ENCODE assay signal across 8 cellular contexts in genomic region chr9:114155263-114155966, GRCh38. TPM values are rescaled to one million over a fixed set of nuclear protein-coding genes. Genes with fewer than 3 reads are reported as not detected.
DNase-seq lines count a peak whose midpoint lies in the region; ATAC-seq and TF ChIP-seq lines count a peak whose summit lies in the region.

Gene COL27A1 (plus strand): TSS chr9:114155537. CDS start chr9:114155951, 414 bp downstream.

- H3K36me3 ChIP-seq in Panc1 (ENCODE audit: control insufficient read depth, insufficient read depth, low read length) (no peaks in the 10 kb centered on the region), fibroblast of lung (ENCODE audit: control insufficient read depth, insufficient read depth, low read length) (no peaks in the 10 kb centered on the region)

- CTCF ChIA-PET in Panc1 (lab: Charles Lee), result interaction anchor here (0.6 to 2.8 kb wide), 2 partner anchors 47 to 135 kb away, joined by 6 to 17 read pairs; no protein-coding TSS in a partner anchor

- BruUV-seq in Panc1 (replicated peaks; lab: Mats Ljungman, UMichigan), result no TSS peak

- H3K9me3 ChIP-seq in Panc1 (ENCODE audit: control insufficient read depth, insufficient read depth, low read depth, low read length) (no peaks in the 10 kb centered on the region), fibroblast of lung (ENCODE audit: control insufficient read depth, insufficient read depth, low read depth, low read length) (no peaks in the 10 kb centered on the region)

- intact Hi-C loops in Panc1 (cut with micrococcal nuclease; ENCODE audit: unreplicated experiment), result loop anchor here (2.0 kb wide), 1 partner anchor 135 kb away; no protein-coding TSS in a partner anchor

- H3K4me3 Mint-ChIP-seq in naive B cell, result peak within 1 kb of the TSS; percentile 82 to 95 (median 92)

- no peaks in the 10 kb centered on the region for H3K36me3 Mint-ChIP-seq in naive B cell

- peaks cover 47 to 81% (median 76%) of the 10 kb centered on the region in 3 donors for H3K27me3 Mint-ChIP-seq in naive B cell

- peaks cover 24 to 27% (median 24%) of the 10 kb centered on the region in 3 donors for H3K4me1 Mint-ChIP-seq in naive B cell

- H3K4me1 ChIP-seq in Panc1 (ENCODE audit: control insufficient read depth, insufficient read depth, low read length) (peaks cover 4% of the 10 kb centered on the region), fibroblast of lung (ENCODE audit: control insufficient read depth, extremely low read depth, insufficient read depth, low read length) (peaks cover 11% of the 10 kb centered on the region)

- peaks cover 0 to 3% (median 0%) of the 10 kb centered on the region in 7 donors for H3K9me3 Mint-ChIP-seq in naive B cell

- peak within 1 kb of the TSS; percentile 61 for H3K9ac ChIP-seq in fibroblast of lung (ENCODE audit: insufficient read depth, low read length)

- peak within 1 kb of the TSS; percentile 91 for H3K4me2 ChIP-seq in fibroblast of lung (ENCODE audit: extremely low read depth, insufficient read depth, low read length)

- peak; percentile 21 for TF ChIP-seq CTCF in HL-60 (IDR thresholded peaks at IDR 0.05; ENCODE audit: insufficient read depth, low read length)
- peak; percentile 91 for TF ChIP-seq CTCF in Panc1 (IDR thresholded peaks at IDR 0.05)
- peak; percentile 72 to 73 for TF ChIP-seq CTCF in fibroblast of lung (conservative IDR thresholded peaks at IDR 0.05 in 1 of 2, IDR thresholded peaks at IDR 0.05 in 1 of 2; ENCODE audit: low read depth in 1 of 2, low read length in 2 of 2)

- peak within 1 kb of the TSS; percentile 74 for H2AFZ ChIP-seq in fibroblast of lung (ENCODE audit: low read length)

- peak within 1 kb of the TSS in 5 of 6 donors; percentile 11 to 89 (median 49) for H3K27ac Mint-ChIP-seq in naive B cell

- H3K27ac ChIP-seq in HL-60 (replicated peaks) (no peak within 1 kb of the TSS), Panc1 (ENCODE audit: low read length) (peak within 1 kb of the TSS; percentile 58), fibroblast of lung (ENCODE audit: insufficient read depth, low read length) (peak within 1 kb of the TSS; percentile 55)

- H3K27me3 ChIP-seq in HL-60 (ENCODE audit: insufficient read depth, poor library complexity, severe bottlenecking), result peaks cover 50% of the 10 kb centered on the region
- H3K27me3 ChIP-seq in Panc1 (ENCODE audit: control insufficient read depth, insufficient read depth, low read length), result peaks cover 2% of the 10 kb centered on the region; the same call in 1 of the 2 replicates
- H3K27me3 ChIP-seq in fibroblast of lung (ENCODE audit: control insufficient read depth, insufficient read depth, low read length), result peaks cover 13% of the 10 kb centered on the region

- POLR2A ChIA-PET in Panc1 (lab: Charles Lee), result interaction anchor here (0.5 to 0.9 kb wide), 2 partner anchors 95 to 148 kb away, joined by 3 to 8 read pairs; no protein-coding TSS in a partner anchor

- peak within 1 kb of the TSS; percentile 51 for H3K4me3 ChIP-seq in HL-60 (replicated peaks; ENCODE audit: insufficient read depth, low read length)
- peak within 1 kb of the TSS; percentile 52 to 56 for H3K4me3 ChIP-seq in Panc1 (ENCODE audit: low read depth in 2 of 2, low read length in 2 of 2)
- H3K4me3 ChIP-seq in fibroblast of lung (replicated peaks in 1 of 4; ENCODE audit: control extremely low read depth in 1 of 4, insufficient read depth in 1 of 4, low read depth in 3 of 4, low read length in 4 of 4), result peak within 1 kb of the TSS; percentile 62 to 74 (median 70)

- in situ Hi-C loops in Panc1 (cut with HindIII; ENCODE audit: low pct_unique_long_range_greater_than_20kb, low sequenced_read_pairs), result no loop called here

- ATAC-seq in Panc1, result peak; percentile 90
- ATAC-seq in naive B cell (ENCODE audit: low read depth in 2 of 2), result peak; percentile 87 to 91

- H3K79me2 ChIP-seq in fibroblast of lung (ENCODE audit: control insufficient read depth, insufficient read depth, low read length), result no peaks in the 10 kb centered on the region

- peak; percentile 30 for DNase-seq in AML-193 (lab: John Stamatoyannopoulos, UW)
- peak; percentile 86 for DNase-seq in GM19240 (ENCODE audit: insufficient read length, low spot score)
- peak; percentile 43 to 63 for DNase-seq in HL-60 (ENCODE audit: low read depth in 1 of 2, low spot score in 1 of 2)
- no peak for DNase-seq in Panc1 (ENCODE audit: low read depth, low spot score)
- DNase-seq in activated T-helper 1 cell treated with anti-CD3 and anti-CD28 coated beads, Interleukin-2, amount 50 U/mL, for 16 hours (ENCODE audit: low read depth in 1 of 2, low spot score in 1 of 2), result peak; percentile 58 to 60
- DNase-seq in fibroblast of lung (ENCODE audit: low read depth in 2 of 2), result peak; percentile 65 to 75
- peak; percentile 68 for DNase-seq in naive B cell
- DNase-seq in stimulated activated CD8-positive, alpha-beta memory T cell treated with anti-CD3 and anti-CD28 coated beads, Interleukin-7, amount 100 ng/mL, for 4 hours (ENCODE audit: low read depth in 2 of 2), result peak; percentile 42 to 61

- no peaks in the 10 kb centered on the region for H4K20me1 ChIP-seq in fibroblast of lung (ENCODE audit: control insufficient read depth, extremely low read depth, insufficient read depth, low read length)

RNA-seq across cellular contexts. Expression of gene COL27A1, which starts in this region (rescaled TPM):
- 5.1 TPM for total RNA-seq in Panc1 (2021; ENCODE audit: unreplicated experiment)
- 2.3 TPM for polyA plus RNA-seq in Panc1 (2012; ENCODE audit: insufficient read length)
- total RNA-seq in fibroblast of lung, result 3.6 and 5.4 TPM in 2 replicates
- polyA plus RNA-seq in fibroblast of lung, result 2.4 and 3.3 TPM in 2 replicates
- 2.1 and 3.7 TPM in 2 replicates for polyA plus RNA-seq in fibroblast of lung (2012)
- polyA minus RNA-seq in fibroblast of lung (ENCODE audit: low replicate concordance), result 4.8 and 5.1 TPM in 2 replicates
- under 1 TPM in 1 of 6 donors, not detected in 5; 0.04 TPM for polyA plus RNA-seq in naive B cell (ENCODE audit: low read depth in 6 of 6)

Comparison
In these comparisons a context has a peak if more than half of its experiments do, and no peak if none do; other contexts are left out.
1. Peak in DNase-seq and ATAC-seq in naive B cell; RNA of the gene not detected or under 1 TPM.
2. CTCF ChIP-seq: peak in every context shown above with its lines; median percentile 91 in Panc1; 72 in fibroblast of lung; 21 in HL-60.